Comparison of ENCODE assay signal across 26 cellular contexts in the genomic region with DNA sequence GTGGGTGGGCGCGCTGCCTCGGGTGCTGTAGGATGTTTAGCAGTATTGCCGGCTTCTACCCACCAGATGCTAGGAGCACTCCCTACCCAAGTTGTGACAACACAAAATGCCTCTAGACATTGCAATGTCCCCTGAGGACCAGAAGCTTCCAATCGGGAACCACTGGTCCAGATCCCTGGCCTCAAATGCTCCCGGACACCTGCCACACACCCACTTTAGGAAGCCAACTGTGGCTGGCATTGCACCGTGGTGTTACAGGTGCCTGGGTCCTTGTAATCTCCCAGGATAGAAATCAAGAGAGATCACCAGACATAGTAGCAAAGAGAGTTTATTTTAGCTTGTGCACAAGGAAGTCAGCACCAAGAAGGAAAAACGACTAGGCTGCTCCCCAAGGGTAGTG.
"Had no signal": no experiment of that assay in that cellular context is flagged by ENCODE, and none has a peak within 500 bp of the region (broad histone marks: within the 10 kb centered on the region; RNA-seq: fewer than 3 reads in every experiment).

No MANE protein-coding gene starts in this region.

- H3K4me3 Mint-ChIP-seq: activated CD4-positive, alpha-beta memory T cell treated with anti-CD3 and anti-CD28 coated beads for 36 hours; nephron; stimulated activated naive B cell treated with anti-CD40 and anti-IgM and Interleukin-4, amounts not matched to agents 10 μg/mL and 1 μg/mL and 100 μg/mL, for 72 hours had no signal

- H3K27ac Mint-ChIP-seq: activated CD4-positive, alpha-beta memory T cell treated with anti-CD3 and anti-CD28 coated beads for 36 hours; nephron; stimulated activated naive B cell treated with anti-CD40 and anti-IgM and Interleukin-4, amounts not matched to agents 10 μg/mL and 1 μg/mL and 100 μg/mL, for 72 hours had no signal

- H3K27me3 ChIP-seq: esophagus squamous epithelium, heart right ventricle, pancreas, transverse colon had no signal

- H3K27me3 Mint-ChIP-seq: activated CD4-positive, alpha-beta memory T cell treated with anti-CD3 and anti-CD28 coated beads for 36 hours; stimulated activated naive B cell treated with anti-CD40 and anti-IgM and Interleukin-4, amounts not matched to agents 10 μg/mL and 1 μg/mL and 100 μg/mL, for 72 hours had no signal

- ATAC-seq: heart right ventricle; left lobe of liver; lower lobe of right lung; pancreas; stimulated activated naive B cell treated with anti-CD40 and anti-IgM and Interleukin-4, amounts not matched to agents 10 μg/mL and 1 μg/mL and 100 μg/mL, for 72 hours had no signal

- H3K4me1 ChIP-seq: esophagus squamous epithelium, lower lobe of right lung, pancreas, prostate gland, transverse colon had no signal

- H3K27ac ChIP-seq: epithelial cell of prostate, esophagus squamous epithelium, heart right ventricle, lower lobe of right lung, pancreas, prostate gland, transverse colon, VCaP had no signal

- H3K36me3 ChIP-seq: esophagus squamous epithelium, heart right ventricle, lower lobe of right lung, pancreas, prostate gland, transverse colon had no signal

- DNase-seq: activated CD4-positive, alpha-beta memory T cell treated with anti-CD3 and anti-CD28 coated beads for 36 hours; activated CD4-positive, alpha-beta T cell treated with anti-CD3 and anti-CD28 coated beads for 4 hours; activated CD8-positive, alpha-beta memory T cell treated with anti-CD3 and anti-CD28 coated beads, Interleukin-2, amount 50 U/mL, for 4 hours; activated gamma-delta T cell treated with Interleukin-2 at 50 U/mL for 16 hours; activated T-cell treated with anti-CD3 and anti-CD28 coated beads, Interleukin-2, amount 50 U/mL, for 1 hour; effector CD8-positive, alpha-beta T cell; esophagus squamous epithelium; foreskin melanocyte; heart right ventricle; kidney glomerular epithelial cell; lower lobe of right lung; mesenchymal stem cell; pancreas; retina; SK-N-SH; stimulated activated CD4-positive, alpha-beta T cell treated with anti-CD3 and anti-CD28 coated beads, Interleukin-2, amount 100 ng/mL, for 24 hours; stimulated activated naive B cell treated with anti-CD40 and anti-IgM and Interleukin-4, amounts not matched to agents 10 μg/mL and 1 μg/mL and 100 μg/mL, for 72 hours; SW 1271; T-helper 9 cell; transverse colon had no signal

- H3K4me3 ChIP-seq: esophagus squamous epithelium, heart right ventricle, lower lobe of right lung, pancreas, prostate gland, smooth muscle cell, transverse colon had no signal

- H3K4me2 ChIP-seq: SK-N-SH, smooth muscle cell had no signal

- H3K9ac ChIP-seq: SK-N-SH had no signal

- H3K4me1 Mint-ChIP-seq: nephron had no signal

- H3K9me3 ChIP-seq: esophagus squamous epithelium, lower lobe of right lung, pancreas, prostate gland, transverse colon had no signal
